Comparison of ENCODE assay signal across 9 cellular contexts in the genomic region with DNA sequence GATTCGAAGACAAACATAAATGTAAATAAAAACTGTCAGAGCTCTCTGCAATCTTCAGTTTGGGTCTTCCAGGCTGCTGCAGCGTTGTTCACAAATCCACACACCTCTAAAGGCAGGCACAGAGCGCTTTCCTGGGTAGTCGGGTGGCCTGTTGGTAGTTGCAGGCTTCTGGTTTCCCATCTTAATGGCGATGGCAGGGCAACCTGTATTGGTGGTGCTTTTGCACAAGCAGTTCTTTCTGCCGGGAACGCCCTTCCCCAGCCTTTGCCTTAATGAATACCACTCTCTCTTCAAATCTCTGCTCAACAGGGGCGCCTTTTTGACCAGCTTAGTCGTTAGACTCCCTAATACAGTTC. TPM values are rescaled to one million over a fixed set of nuclear protein-coding genes. Genes with fewer than 3 reads are reported as not detected.
DNase-seq lines count a peak whose midpoint lies in the region; ATAC-seq, FAIRE-seq and TF ChIP-seq lines count a peak whose summit lies in the region.
"Had no signal": no experiment of that assay in that cellular context is flagged by ENCODE, and none has a peak within 500 bp of the region (broad histone marks: within the 10 kb centered on the region; RNA-seq: fewer than 3 reads in every experiment).

No MANE protein-coding gene starts in this region.

- no peak overlapping the region for H3K27ac ChIP-seq in iPS DF 6.9 (ENCODE audit: low read length)

- TF ChIP-seq CTCF in LNCaP clone FGC (IDR thresholded peaks at IDR 0.05; ENCODE audit: control insufficient read depth, extremely low read depth, insufficient read depth): no peak

- DNase-seq in DMS53 treated with DMSO at 0.1 percent for 48 hours (lab: John Stamatoyannopoulos, UW; ENCODE audit: unreplicated experiment) (peak; percentile 68), LNCaP clone FGC (ENCODE audit: low read depth) (no peak), iPS DF 6.9 (ENCODE audit: low read depth, low spot score) (no peak), H54 (ENCODE audit: insufficient read length, low spot score) (no peak)

- no peak for FAIRE-seq in H54 (lab: Jason Lieb, UNC)

- H3K4me1 Mint-ChIP-seq in activated naive CD8-positive, alpha-beta T cell (ENCODE audit: low read depth): peaks cover 13% of the 10 kb centered on the region

- no peaks in the 10 kb centered on the region for H3K9me3 ChIP-seq in iPS DF 6.9 (ENCODE audit: control insufficient read depth, insufficient read depth, low read length)
- no peaks in the 10 kb centered on the region for H3K9me3 ChIP-seq in skeletal muscle satellite cell (replicated peaks; ENCODE audit: low read length)

- H3K27me3 Mint-ChIP-seq in activated naive CD8-positive, alpha-beta T cell: peaks cover 2% of the 10 kb centered on the region

- ATAC-seq in GM21717 (IDR thresholded peaks at IDR 0.05; ENCODE audit: unreplicated experiment): no peak
- ATAC-seq in HG02642 (IDR thresholded peaks at IDR 0.05; ENCODE audit: poor library complexity, unreplicated experiment): no peak

- H3K4me3 Mint-ChIP-seq in activated naive CD8-positive, alpha-beta T cell: peak overlapping the region; percentile 93

- H3K36me3 ChIP-seq in iPS DF 6.9 (ENCODE audit: control insufficient read depth, insufficient read depth, low read length) (no peaks in the 10 kb centered on the region), skeletal muscle satellite cell (ENCODE audit: insufficient read depth, low read length) (peaks cover 4% of the 10 kb centered on the region)

- WGBS in iPS DF 6.9 (ENCODE audit: insufficient coverage, insufficient read length): no CpG with 5 or more reads among the region's 9 CpGs

- H3K36me3 Mint-ChIP-seq in activated naive CD8-positive, alpha-beta T cell: peaks cover 7% of the 10 kb centered on the region

- H3K27ac Mint-ChIP-seq in activated naive CD8-positive, alpha-beta T cell: peak overlapping the region; percentile 94

- H3K9me3 Mint-ChIP-seq in activated naive CD8-positive, alpha-beta T cell (ENCODE audit: low read depth): no peaks in the 10 kb centered on the region

- peak overlapping the region; percentile 91 for H3K4me3 ChIP-seq in LNCaP clone FGC (ENCODE audit: low read depth, low read length)
- H3K4me3 ChIP-seq in iPS DF 6.9 (ENCODE audit: low read length): peak overlapping the region; percentile 61; the same call in 1 of the 2 replicates
- peak overlapping the region; percentile 97 for H3K4me3 ChIP-seq in skeletal muscle satellite cell (ENCODE audit: low read length)

- peak overlapping the region; percentile 82 for H3K4me2 ChIP-seq in skeletal muscle satellite cell (ENCODE audit: low read length)

- peak overlapping the region; percentile 90 for H3K9ac ChIP-seq in skeletal muscle satellite cell (ENCODE audit: low read depth, low read length)

- no peak for TF ChIP-seq POLR2A in H54 (IDR thresholded peaks at IDR 0.05; ENCODE audit: low read depth, low read length)

- H3K4me1 ChIP-seq in iPS DF 6.9 (ENCODE audit: control insufficient read depth, insufficient read depth, low read length) (no peaks in the 10 kb centered on the region; the same call in 1 of the 2 replicates), skeletal muscle satellite cell (ENCODE audit: control insufficient read depth, insufficient read depth, low read length) (peaks cover 17% of the 10 kb centered on the region)

- H3K27me3 ChIP-seq in iPS DF 6.9 (ENCODE audit: control insufficient read depth, insufficient read depth, low read length): no peaks in the 10 kb centered on the region
- H3K27me3 ChIP-seq in skeletal muscle satellite cell (ENCODE audit: control insufficient read depth, insufficient read depth, low read length): no peaks in the 10 kb centered on the region

RNA-seq across cellular contexts. Expression of a gene that starts 0.7 kb away (rescaled TPM):
- total RNA-seq in skeletal muscle satellite cell (2012; rRNA removed): 32.2 and 33.6 TPM in 2 replicates

RNA-seq across cellular contexts. Expression of a gene that starts 31.2 kb away (rescaled TPM):
- total RNA-seq in skeletal muscle satellite cell (2012; rRNA removed): not detected in 2 replicates
- total RNA-seq: RPMI7951 had no signal
